ENCODE assay signal across 8 cellular contexts in genomic region chr3:51539291-51539891, GRCh38.
DNase-seq lines count a peak whose midpoint lies in the region; ATAC-seq and TF ChIP-seq lines count a peak whose summit lies in the region.

No MANE protein-coding gene starts in this region.

- peak overlapping the region; percentile 81 for H3K27ac ChIP-seq in RWPE2 (ENCODE audit: poor library complexity, severe bottlenecking)

- H3K4me3 ChIP-seq in RWPE2 (ENCODE audit: severe bottlenecking) = peak overlapping the region; percentile 95
- peak overlapping the region; percentile 86 for H3K4me3 ChIP-seq in astrocyte of the cerebellum (ENCODE audit: low read depth, low read length)
- H3K4me3 ChIP-seq in iPS-11a (ENCODE audit: low read depth, low read length) = peak overlapping the region; percentile 76
- peak overlapping the region; percentile 86 for H3K4me3 ChIP-seq in skeletal muscle cell (ENCODE audit: low read depth, low read length)

- CTCF ChIA-PET in HEK293T (lab: Yijun Ruan, JAX) = interaction anchor here (0.8 kb wide), 1 partner anchor 40 kb away, joined by 3 read pairs; no protein-coding TSS in a partner anchor

- no peak for TF ChIP-seq CTCF in RWPE2 (IDR thresholded peaks at IDR 0.05; ENCODE audit: poor library complexity, severe bottlenecking)
- no peak for TF ChIP-seq CTCF in astrocyte of the cerebellum (IDR thresholded peaks at IDR 0.05; ENCODE audit: low read depth, low read length, missing control alignments)

- peaks cover 5% of the 10 kb centered on the region for H3K4me1 ChIP-seq in RWPE2 (ENCODE audit: insufficient read depth, poor library complexity, severe bottlenecking)

- POLR2A ChIA-PET in HEK293T (lab: Yijun Ruan, JAX) = interaction anchor here (0.9 to 3.1 kb wide), 5 partner anchors 8 to 132 kb away, joined by 3 to 23 read pairs (median 4); partner anchors contain the start of gene DCAF1

- peaks cover 28% of the 10 kb centered on the region for H3K36me3 ChIP-seq in RWPE2 (ENCODE audit: low read depth)

- peak; percentile 10 for DNase-seq in DMS114 treated with DMSO at 0.1 percent for 48 hours (lab: John Stamatoyannopoulos, UW; ENCODE audit: unreplicated experiment)
- DNase-seq in HEK293T (ENCODE audit: extremely low spot score) = peak; percentile 33
- no peak for DNase-seq in RWPE2 (ENCODE audit: low spot score)
- DNase-seq in astrocyte of the cerebellum (ENCODE audit: low read depth) = peak; percentile 8
- DNase-seq in skeletal muscle cell (ENCODE audit: low read depth) = peak; percentile 32
- no peak for DNase-seq in NCI-H526 treated with DMSO at 0.1 percent for 48 hours (lab: John Stamatoyannopoulos, UW)

- in situ Hi-C loops in astrocyte of the cerebellum (cut with HindIII; ENCODE audit: low sequenced_read_pairs) = no loop called here

- no peaks in the 10 kb centered on the region for H3K27me3 ChIP-seq in RWPE2 (ENCODE audit: insufficient read depth, poor library complexity, severe bottlenecking)

- no peaks in the 10 kb centered on the region for H3K9me3 ChIP-seq in RWPE2 (ENCODE audit: severe bottlenecking)

- ATAC-seq in RWPE2 (ENCODE audit: low read depth) = peak; percentile 65
- no peak for ATAC-seq in HG02571 (IDR thresholded peaks at IDR 0.05; ENCODE audit: unreplicated experiment)

TF ChIP-seq in HEK293T, 16 proteins besides CTCF, POLR2A, EP300 and RAD21:
- no peak for TF ChIP-seq TARDBP (IDR thresholded peaks at IDR 0.05)
- TF ChIP-seq FOXK2 (IDR thresholded peaks at IDR 0.05) = no peak
- no peak for TF ChIP-seq ZNF384 (IDR thresholded peaks at IDR 0.05)
- TF ChIP-seq BHLHE40 (IDR thresholded peaks at IDR 0.05; ENCODE audit: borderline replicate concordance) = no peak

Comparison
In these comparisons a context has a peak if more than half of its experiments do, and no peak if none do; other contexts are left out.
1. DNase-seq: peak in DMS114 treated with DMSO at 0.1 percent for 48 hours (single experiment), HEK293T (single experiment), astrocyte of the cerebellum (single experiment) and skeletal muscle cell (single experiment); none in RWPE2 (single experiment) and NCI-H526 treated with DMSO at 0.1 percent for 48 hours (single experiment).
2. Peak in every context shown above with its lines, with median percentiles within 50 percentile points of each other: H3K4me3 ChIP-seq.